ENCODE assay signal across 7 cellular contexts in the genomic region with DNA sequence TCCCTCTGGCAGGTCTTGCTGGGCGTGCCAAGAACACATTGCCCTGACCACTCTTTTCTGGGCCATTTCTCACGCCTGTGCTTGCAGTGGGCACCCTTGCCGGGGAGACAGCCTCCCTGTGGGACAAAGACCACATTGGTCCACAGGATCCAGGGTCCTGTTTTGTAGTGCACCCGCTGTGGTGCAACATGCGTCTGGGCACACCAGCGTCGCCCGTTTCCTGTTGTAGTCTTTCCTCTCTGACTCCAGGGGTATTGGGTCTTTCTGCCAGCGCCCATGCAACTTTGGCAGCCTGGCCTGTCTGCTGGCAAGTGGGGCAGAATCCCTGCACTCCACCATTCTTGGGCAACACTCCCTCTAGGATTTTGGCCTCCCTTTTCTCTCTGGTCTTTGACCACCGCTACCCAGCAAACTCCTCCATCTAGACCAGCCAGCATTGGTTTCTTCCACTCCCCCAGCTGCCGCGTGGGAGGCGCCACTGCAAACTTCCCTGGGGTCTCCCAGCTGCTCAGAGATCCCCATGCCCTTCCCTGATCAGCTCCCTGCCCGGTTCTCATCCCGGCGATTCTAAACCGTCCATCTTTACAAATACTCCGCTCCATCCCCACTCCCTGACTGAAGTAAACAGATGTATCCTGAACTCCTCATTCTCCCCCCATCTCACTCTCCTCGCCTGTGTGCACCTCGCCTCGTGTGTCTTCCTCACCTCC. TPM values are rescaled to one million over a fixed set of nuclear protein-coding genes. Genes with fewer than 3 reads are reported as not detected.
DNase-seq lines count a peak whose midpoint lies in the region; ATAC-seq and TF ChIP-seq lines count a peak whose summit lies in the region.

No MANE protein-coding gene starts in this region.

- no peak for TF ChIP-seq POLR2A in adrenal gland (IDR thresholded peaks at IDR 0.05)

- H3K4me3 Mint-ChIP-seq in IgD-negative memory B cell: peak overlapping the region; percentile 93 to 99 (median 94)

- no peak for TF ChIP-seq CTCF in adrenal gland (IDR thresholded peaks at IDR 0.05)
- no peak for TF ChIP-seq CTCF in kidney epithelial cell (IDR thresholded peaks at IDR 0.05; ENCODE audit: insufficient read depth, low read length, poor library complexity, severe bottlenecking)

- DNase-seq in adrenal gland (no peak), kidney epithelial cell (ENCODE audit: low read depth) (no peak), NCI-H2227 (lab: John Stamatoyannopoulos, UW; ENCODE audit: unreplicated experiment) (no peak)

- H3K4me3 ChIP-seq in adrenal gland: peak overlapping the region; percentile 26 to 100 (median 48)
- H3K4me3 ChIP-seq in kidney epithelial cell (ENCODE audit: low read depth, low read length): peak overlapping the region; percentile 98
- H3K4me3 ChIP-seq in stomach smooth muscle (ENCODE audit: low read length in 2 of 2): peak overlapping the region; percentile 85 to 93

- intact Hi-C loops in adrenal gland (cut with DNase I): no loop called here

- ATAC-seq in GM18502 (IDR thresholded peaks at IDR 0.05; ENCODE audit: poor library complexity, unreplicated experiment) (no peak), GM18873 (IDR thresholded peaks at IDR 0.05; ENCODE audit: low FRiP score, unreplicated experiment) (no peak)

- H3K27ac ChIP-seq in adrenal gland: peak overlapping the region in 1 of 5 donors; percentile 97
- no peak overlapping the region for H3K27ac ChIP-seq in stomach smooth muscle (ENCODE audit: low read length)

- H3K9me3 ChIP-seq in adrenal gland (replicated peaks in 1 of 3) (no peaks in the 10 kb centered on the region), stomach smooth muscle (ENCODE audit: control insufficient read depth in 2 of 2, low read length in 2 of 2) (no peaks in the 10 kb centered on the region)

- no peaks in the 10 kb centered on the region for H3K27me3 Mint-ChIP-seq in IgD-negative memory B cell

- 34 to 40% (median 38%) methylated on average over 19 to 21 of the region's 21 CpGs for WGBS in adrenal gland, 4 donors

- H3K36me3 ChIP-seq in adrenal gland (replicated peaks in 1 of 2) (peaks cover 0 to 15% of the 10 kb centered on the region in 2 donors), kidney epithelial cell (ENCODE audit: control insufficient read depth, insufficient read depth, low read length) (no peaks in the 10 kb centered on the region), stomach smooth muscle (ENCODE audit: control insufficient read depth in 2 of 2, insufficient read depth in 2 of 2, low read length in 2 of 2) (peaks cover 11 to 15% of the 10 kb centered on the region in 2 donors)

- peaks cover 15 to 35% of the 10 kb centered on the region in 2 donors for H3K4me1 ChIP-seq in adrenal gland (replicated peaks in 1 of 2)
- H3K4me1 ChIP-seq in stomach smooth muscle (ENCODE audit: control insufficient read depth, insufficient read depth, low read length): peaks cover 38% of the 10 kb centered on the region

- H3K36me3 Mint-ChIP-seq in IgD-negative memory B cell: peaks cover 1% of the 10 kb centered on the region

- H3K9ac ChIP-seq in stomach smooth muscle (ENCODE audit: low read length in 2 of 2): peak overlapping the region; percentile 75 to 76

- peak overlapping the region; percentile 84 to 95 (median 93) for H3K27ac Mint-ChIP-seq in IgD-negative memory B cell

- H3K9me3 Mint-ChIP-seq in IgD-negative memory B cell: no peaks in the 10 kb centered on the region

- no peaks in the 10 kb centered on the region for H3K27me3 ChIP-seq in adrenal gland
- H3K27me3 ChIP-seq in kidney epithelial cell (ENCODE audit: control insufficient read depth, insufficient read depth, low read length): no peaks in the 10 kb centered on the region
- H3K27me3 ChIP-seq in stomach smooth muscle (ENCODE audit: control insufficient read depth in 1 of 2, insufficient read depth in 2 of 2, low read length in 2 of 2): no peaks in the 10 kb centered on the region

- peaks cover 26 to 27% (median 26%) of the 10 kb centered on the region in 3 donors for H3K4me1 Mint-ChIP-seq in IgD-negative memory B cell

RNA-seq across cellular contexts. Expression of a gene that starts 1.2 kb away (rescaled TPM):
- 37.8 TPM for polyA plus RNA-seq in IgD-negative memory B cell
- 10 to 100 TPM; 21.6 to 52.1 (median 44.4) TPM for total RNA-seq in adrenal gland
- 10 to 100 TPM; 15.8 to 49.7 (median 20.6) TPM for polyA plus RNA-seq in adrenal gland
- total RNA-seq in kidney epithelial cell: 40.8 and 41.7 TPM in 2 replicates

RNA-seq across cellular contexts. Expression of a gene that starts 12.3 kb away (rescaled TPM):
- 2.3 TPM for polyA plus RNA-seq in IgD-negative memory B cell
- 10 to 100 TPM in 3 of 8 donors, 1 to 10 TPM in 5; 2.6 to 12.5 (median 8.2) TPM for total RNA-seq in adrenal gland
- polyA plus RNA-seq in adrenal gland: 10 to 100 TPM in 2 of 3 donors, under 1 TPM in 1; 0.15 to 29.2 (median 16.2) TPM
- 13.1 and 16.7 TPM in 2 replicates for total RNA-seq in kidney epithelial cell

RNA-seq across cellular contexts. Expression of a gene that starts 26.3 kb away (rescaled TPM):
- polyA plus RNA-seq in IgD-negative memory B cell: 29.7 TPM
- 10 to 100 TPM in 7 of 8 donors, 1 to 10 TPM in 1; 5.1 to 22.6 (median 18.1) TPM for total RNA-seq in adrenal gland
- polyA plus RNA-seq in adrenal gland: 10 to 100 TPM in 2 of 3 donors, 1 to 10 TPM in 1; 8.2 to 29.6 (median 22.8) TPM
- total RNA-seq in kidney epithelial cell: 33.9 and 35.2 TPM in 2 replicates

RNA-seq across cellular contexts. Expression of a gene that starts 28.7 kb away (rescaled TPM):
- polyA plus RNA-seq in IgD-negative memory B cell (0.88 TPM), adrenal gland (under 1 TPM; 0.03 to 0.13 (median 0.08) TPM)
- total RNA-seq in adrenal gland (under 1 TPM in 2 of 8 donors, not detected in 6; 0.15 to 0.18 TPM), kidney epithelial cell (0.04 and 0.07 TPM in 2 replicates)
